Comparison of ENCODE assay signal across 6 cellular contexts in genomic region chr1:10073371-10073770, GRCh38. TPM values are rescaled to one million over a fixed set of nuclear protein-coding genes. Genes with fewer than 3 reads are reported as not detected.
A peak's percentile ranks its signal among the peaks of the same experiment; 100 is the strongest.
DNase-seq lines count a peak whose midpoint lies in the region; ATAC-seq and TF ChIP-seq lines count a peak whose summit lies in the region.
"Not testable (repeated sequence)": the region's sequence is repeated elsewhere in the genome, so short reads cannot be mapped to it uniquely, and the experiment has no call there.

No MANE protein-coding gene starts in this region.

- peaks cover 27% of the 10 kb centered on the region for H3K36me3 Mint-ChIP-seq in MCF 10A (ENCODE audit: insufficient read depth, unreplicated experiment)
- peaks cover 26% of the 10 kb centered on the region for H3K36me3 Mint-ChIP-seq in endodermal cell (ENCODE audit: low read depth)

- not testable (repeated sequence) for H3K4me3 Mint-ChIP-seq in MCF 10A (ENCODE audit: unreplicated experiment); endodermal cell

- not testable (repeated sequence) for H3K27ac ChIP-seq in IMR-90 (ENCODE audit: insufficient read depth, low read length); endodermal cell (ENCODE audit: low read depth, low read length)
- H3K27ac ChIP-seq in RWPE2 (ENCODE audit: poor library complexity, severe bottlenecking) (peak overlapping the region; percentile 80), esophagus squamous epithelium (peak overlapping the region; percentile 68 to 90 (median 80)), skin epidermis (peak overlapping the region in 15 of 21 experiments; percentile 15 to 80 (median 56))

- WGBS in IMR-90 (ENCODE audit: extremely low coverage in 2 of 2, insufficient read length in 1 of 2), 2 experiments, result 100% methylated on average over 2 of the region's 7 CpGs; no CpG with 5 or more reads in 1 of the 2 experiments
- WGBS in endodermal cell (ENCODE audit: insufficient coverage in 1 of 2, insufficient read length in 1 of 2), 2 experiments, result 83 to 92% methylated on average over 4 to 7 of the region's 7 CpGs
- whole genome bisulfite sequencing in esophagus squamous epithelium, 2 donors, result 63 to 73% methylated on average over 7 of the region's 7 CpGs

- H3K9ac ChIP-seq in IMR-90 (ENCODE audit: low read depth, low read length); endodermal cell (ENCODE audit: extremely low read depth, low read length, poor library complexity, severe bottlenecking): not testable (repeated sequence)

- H3K27me3 Mint-ChIP-seq in MCF 10A (ENCODE audit: insufficient read depth, unreplicated experiment); endodermal cell (ENCODE audit: insufficient read depth): not testable (repeated sequence)

- TF ChIP-seq RAD21 in IMR-90 (IDR thresholded peaks at IDR 0.05; ENCODE audit: low read length), result not testable (repeated sequence)

- TF ChIP-seq POLR2A in IMR-90 (IDR thresholded peaks at IDR 0.05; ENCODE audit: low read depth, low read length); esophagus squamous epithelium (IDR thresholded peaks at IDR 0.05): not testable (repeated sequence)

- not testable (repeated sequence) for H3K36me3 ChIP-seq in IMR-90 (ENCODE audit: control insufficient read depth, insufficient read depth, low read length); RWPE2 (ENCODE audit: low read depth); endodermal cell (ENCODE audit: control insufficient read depth, insufficient read depth, low read length)
- H3K36me3 ChIP-seq in esophagus squamous epithelium, result peaks cover 0 to 13% (median 0%) of the 10 kb centered on the region in 3 donors

- not testable (repeated sequence) for H3K4me2 ChIP-seq in IMR-90 (ENCODE audit: low read depth, low read length)

- H3K18ac ChIP-seq in IMR-90 (ENCODE audit: low read depth, low read length), result not testable (repeated sequence)

- not testable (repeated sequence) for H3K56ac ChIP-seq in IMR-90 (ENCODE audit: extremely low read depth, insufficient read depth, low read length)

- H3K4me3 ChIP-seq in IMR-90 (ENCODE audit: insufficient read depth, low read depth, low read length); RWPE2 (ENCODE audit: severe bottlenecking); endodermal cell (ENCODE audit: low read length); esophagus squamous epithelium; skin epidermis: not testable (repeated sequence)

- CTCF ChIA-PET in IMR-90 (lab: Yijun Ruan, JAX); MCF 10A (lab: Yijun Ruan, JAX): not testable (repeated sequence)

- peak overlapping the region; percentile 4; the same call in 1 of the 3 replicates for H2BK15ac ChIP-seq in IMR-90 (ENCODE audit: low read depth, low read length)

- not testable (repeated sequence) for H2BK5ac ChIP-seq in IMR-90 (ENCODE audit: low read depth, low read length, poor library complexity, severe bottlenecking)

- in situ Hi-C loops in IMR-90 (cut with MboI; ENCODE audit: low sequenced_read_pairs), result not testable (repeated sequence)

- ATAC-seq in IMR-90 (ENCODE audit: low read depth); RWPE2 (ENCODE audit: low read depth): not testable (repeated sequence)

- not testable (repeated sequence) for H3K9me3 Mint-ChIP-seq in MCF 10A (ENCODE audit: unreplicated experiment); endodermal cell

- peaks cover 24% of the 10 kb centered on the region for H4K20me1 ChIP-seq in IMR-90 (ENCODE audit: insufficient read depth, low read length)

- H4K8ac ChIP-seq in IMR-90 (ENCODE audit: low read depth in 2 of 2, low read length in 2 of 2), result peak overlapping the region in 1 of 2 experiments; percentile 0; a peak in 1 of 4 replicates

- not testable (repeated sequence) for H3K4me1 ChIP-seq in IMR-90 (ENCODE audit: control insufficient read depth, insufficient read depth, low read length); endodermal cell (ENCODE audit: control insufficient read depth, insufficient read depth, low read length)
- peaks cover 20% of the 10 kb centered on the region for H3K4me1 ChIP-seq in RWPE2 (ENCODE audit: insufficient read depth, poor library complexity, severe bottlenecking)
- H3K4me1 ChIP-seq in esophagus squamous epithelium, result peaks cover 11 to 81% (median 34%) of the 10 kb centered on the region in 3 donors

- peak overlapping the region; percentile 54 for H3K4ac ChIP-seq in IMR-90 (ENCODE audit: low read depth, low read length)

- H4K91ac ChIP-seq in IMR-90 (ENCODE audit: insufficient read depth, low read depth, low read length), result not testable (repeated sequence)

- H3K79me1 ChIP-seq in IMR-90 (ENCODE audit: low read depth in 1 of 2, low read length in 2 of 2), result peaks cover 40 to 82% of the 10 kb centered on the region in 2 experiments

- dilution Hi-C loops in IMR-90 (cut with HindIII; ENCODE audit: low sequenced_read_pairs, unreplicated experiment), result not testable (repeated sequence)

- not testable (repeated sequence) for H4K5ac ChIP-seq in IMR-90 (ENCODE audit: low read depth, low read length)

- POLR2A ChIA-PET in IMR-90 (lab: Charles Lee; ENCODE audit: unreplicated experiment), result not testable (repeated sequence)
- POLR2A ChIA-PET in MCF 10A (lab: Yijun Ruan, JAX), result interaction anchor here (1.6 to 2.3 kb wide), 2 partner anchors 10 to 12 kb away, joined by 5 to 16 read pairs; no protein-coding TSS in a partner anchor

- H2AK9ac ChIP-seq in IMR-90 (replicated peaks; ENCODE audit: low read depth, low read length, poor library complexity), result not testable (repeated sequence)

- not testable (repeated sequence) for H3K27me3 ChIP-seq in IMR-90 (ENCODE audit: control insufficient read depth, insufficient read depth, low read length); RWPE2 (ENCODE audit: insufficient read depth, poor library complexity, severe bottlenecking); endodermal cell (ENCODE audit: control insufficient read depth, insufficient read depth, low read length, poor library complexity, severe bottlenecking); esophagus squamous epithelium

- H2BK120ac ChIP-seq in IMR-90 (ENCODE audit: low read depth, low read length), result 0 out of 2 replicates have a peak overlapping the region, but pooled peaks have one; percentile 26

- H2AK5ac ChIP-seq in IMR-90 (ENCODE audit: low read depth, low read length), result peak overlapping the region; percentile 74

- peaks cover 22% of the 10 kb centered on the region for H3K9me1 ChIP-seq in IMR-90 (ENCODE audit: insufficient read depth, low read length)

- peak overlapping the region; percentile 31; the same call in 1 of the 2 replicates for H3K14ac ChIP-seq in IMR-90 (replicated peaks; ENCODE audit: low read depth, low read length)

- not testable (repeated sequence) for DNase-seq in IMR-90; RWPE2 (ENCODE audit: low spot score); MCF 10A (ENCODE audit: unreplicated experiment); endodermal cell; esophagus squamous epithelium (lab: John Stamatoyannopoulos, UW)

- not testable (repeated sequence) for H3K9me3 ChIP-seq in IMR-90 (ENCODE audit: control insufficient read depth, insufficient read depth, low read length); RWPE2 (ENCODE audit: severe bottlenecking); endodermal cell (ENCODE audit: control insufficient read depth, low read length); esophagus squamous epithelium

- H3K27ac Mint-ChIP-seq in MCF 10A (ENCODE audit: low read depth, unreplicated experiment) (peak overlapping the region; percentile 66), endodermal cell (peak overlapping the region; percentile 3)

- intact Hi-C loops in IMR-90 (cut with micrococcal nuclease); MCF 10A (cut with micrococcal nuclease); esophagus squamous epithelium (cut with DNase I): not testable (repeated sequence)

- H3K4me1 Mint-ChIP-seq in MCF 10A (ENCODE audit: insufficient read depth, unreplicated experiment), result peaks cover 33% of the 10 kb centered on the region
- not testable (repeated sequence) for H3K4me1 Mint-ChIP-seq in endodermal cell

- not testable (repeated sequence) for BruUV-seq in IMR-90 (replicated peaks; lab: Mats Ljungman, UMichigan); MCF 10A (replicated peaks; lab: Mats Ljungman, UMichigan)

- peak overlapping the region; percentile 59; the same call in 1 of the 2 replicates for H2BK20ac ChIP-seq in IMR-90 (ENCODE audit: low read depth, low read length)

- not testable (repeated sequence) for H2AFZ ChIP-seq in IMR-90 (replicated peaks; ENCODE audit: low read length, poor library complexity)

- not testable (repeated sequence) for TF ChIP-seq CTCF in IMR-90 (conservative IDR thresholded peaks at IDR 0.05; ENCODE audit: low read depth, low read length); RWPE2 (IDR thresholded peaks at IDR 0.05; ENCODE audit: poor library complexity, severe bottlenecking); MCF 10A (IDR thresholded peaks at IDR 0.05; ENCODE audit: unreplicated experiment); endodermal cell (conservative IDR thresholded peaks at IDR 0.05); esophagus squamous epithelium (IDR thresholded peaks at IDR 0.05)

- 0 out of 2 replicates have a peak overlapping the region, but pooled peaks have one; percentile 76 for H3K23ac ChIP-seq in IMR-90 (ENCODE audit: low read depth, low read length)

RNA-seq across cellular contexts. Expression of gene UBE4B, which starts 40.6 kb away (rescaled TPM):
- total RNA-seq in IMR-90 (2012; rRNA removed) (39.3 and 41.9 TPM in 2 replicates), MCF 10A (2022) (31.2 and 43.1 TPM in 2 replicates), endodermal cell (10 to 100 TPM; 62.7 to 73.3 TPM), esophagus squamous epithelium (10 to 100 TPM; 37.5 to 60.3 (median 51.3) TPM)
- polyA plus RNA-seq in IMR-90 (2012; rRNA removed), result 24.6 and 26.5 TPM in 2 replicates
- polyA plus RNA-seq in IMR-90 (2012; cell fraction: cytosol; rRNA removed), result 13.6 and 17.6 TPM in 2 replicates
- 28.2 and 61.0 TPM in 2 replicates for polyA plus RNA-seq in IMR-90 (2012; cell fraction: nucleus; rRNA removed; ENCODE audit: low replicate concordance)
- polyA plus RNA-seq in endodermal cell (2013, experiment 1 of 2), result 45.2 TPM
- 41.2 TPM for polyA plus RNA-seq in endodermal cell (2013, experiment 2 of 2)
